ENCODE assay signal across 8 cellular contexts in genomic region chr11:63670738-63671321, GRCh38. TPM values are rescaled to one million over a fixed set of nuclear protein-coding genes. Genes with fewer than 3 reads are reported as not detected.
DNase-seq lines count a peak whose midpoint lies in the region; ATAC-seq and TF ChIP-seq lines count a peak whose summit lies in the region.

No MANE protein-coding gene starts in this region.

- no peak for TF ChIP-seq POLR2A in heart left ventricle (IDR thresholded peaks at IDR 0.05)

- intact Hi-C loops in heart left ventricle (cut with DNase I): loop anchor here in 3 of 10 donors (1.0 to 2.0 kb wide), 3 partner anchors 10 to 68 kb away; partner anchors contain the start of genes RTN3 (in 2 of the 3) and PLAAT3 (in 1 of the 3)

- H3K27me3 ChIP-seq in CD4-positive, CD25-positive, alpha-beta regulatory T cell (ENCODE audit: control insufficient read depth, insufficient read depth, low read length): no peaks in the 10 kb centered on the region
- no peaks in the 10 kb centered on the region for H3K27me3 ChIP-seq in adipocyte (replicated peaks; ENCODE audit: control insufficient read depth, insufficient read depth, low read length)
- H3K27me3 ChIP-seq in heart left ventricle: no peaks in the 10 kb centered on the region
- H3K27me3 ChIP-seq in parathyroid adenoma (ENCODE audit: control insufficient read depth, insufficient read depth, low read length): no peaks in the 10 kb centered on the region

- no peaks in the 10 kb centered on the region for H3K27me3 Mint-ChIP-seq in CD4-positive, CD25-positive, alpha-beta regulatory T cell

- peak overlapping the region; percentile 86 for H3K27ac ChIP-seq in CD4-positive, CD25-positive, alpha-beta regulatory T cell (ENCODE audit: insufficient read depth, low read length, poor library complexity, severe bottlenecking)
- H3K27ac ChIP-seq in heart left ventricle (peak overlapping the region; percentile 90 to 99 (median 98)), parathyroid adenoma (peak overlapping the region; percentile 76)

- no peaks in the 10 kb centered on the region for H3K9me3 Mint-ChIP-seq in CD4-positive, CD25-positive, alpha-beta regulatory T cell

- 0 to 1% (median 1%) methylated on average over 47 to 54 of the region's 54 CpGs for WGBS in heart left ventricle, 4 donors

- peak overlapping the region; percentile 86 for H3K4me3 ChIP-seq in CD4-positive, CD25-positive, alpha-beta regulatory T cell (ENCODE audit: low read depth, low read length)
- H3K4me3 ChIP-seq in adipocyte (ENCODE audit: low read length) (peak overlapping the region; percentile 88), heart left ventricle (peak overlapping the region; percentile 66 to 99 (median 89)), parathyroid adenoma (ENCODE audit: low read depth, low read length) (peak overlapping the region; percentile 63)

- TF ChIP-seq CTCF in heart left ventricle (IDR thresholded peaks at IDR 0.05) (peak in 11 of 12 donors; percentile 15 to 62 (median 41)), parathyroid adenoma (IDR thresholded peaks at IDR 0.05) (peak; percentile 31)

- peak overlapping the region; percentile 97 for H3K9ac ChIP-seq in adipocyte (ENCODE audit: low read length)
- H3K9ac ChIP-seq in parathyroid adenoma: no peak overlapping the region

- peak in 2 of 3 donors; percentile 14 to 16 for DNase-seq in CD4-positive, CD25-positive, alpha-beta regulatory T cell
- DNase-seq in RKO (ENCODE audit: low spot score) (peak; percentile 71), adipocyte (ENCODE audit: low read depth) (peak; percentile 82), heart left ventricle (peak; percentile 53 to 78 (median 65)), SHP77 treated with DMSO at 0.1 percent for 48 hours (lab: John Stamatoyannopoulos, UW) (no peak)

- H3K79me2 ChIP-seq in parathyroid adenoma: peaks cover 13% of the 10 kb centered on the region

- no peaks in the 10 kb centered on the region for H3K9me3 ChIP-seq in CD4-positive, CD25-positive, alpha-beta regulatory T cell (ENCODE audit: control insufficient read depth in 2 of 2, low read length in 2 of 2)
- H3K9me3 ChIP-seq in adipocyte (ENCODE audit: control insufficient read depth, low read length) (no peaks in the 10 kb centered on the region), heart left ventricle (no peaks in the 10 kb centered on the region), parathyroid adenoma (ENCODE audit: control insufficient read depth, low read length) (no peaks in the 10 kb centered on the region)

- H3K36me3 ChIP-seq in CD4-positive, CD25-positive, alpha-beta regulatory T cell (ENCODE audit: control insufficient read depth, insufficient read depth, low read length): no peaks in the 10 kb centered on the region
- H3K36me3 ChIP-seq in adipocyte (ENCODE audit: control insufficient read depth, insufficient read depth, low read length, severe bottlenecking) (no peaks in the 10 kb centered on the region), heart left ventricle (peaks cover 0 to 10% (median 0%) of the 10 kb centered on the region in 9 donors), parathyroid adenoma (ENCODE audit: control insufficient read depth, insufficient read depth, low read length) (no peaks in the 10 kb centered on the region)

- H3K27ac Mint-ChIP-seq in CD4-positive, CD25-positive, alpha-beta regulatory T cell: peak overlapping the region; percentile 38 to 80 (median 67)

- H3K4me2 ChIP-seq in parathyroid adenoma (ENCODE audit: low read length): peak overlapping the region; percentile 72

- H3K36me3 Mint-ChIP-seq in CD4-positive, CD25-positive, alpha-beta regulatory T cell: peaks cover 4% of the 10 kb centered on the region

- H3K4me1 Mint-ChIP-seq in CD4-positive, CD25-positive, alpha-beta regulatory T cell: peaks cover 5 to 48% (median 27%) of the 10 kb centered on the region in 4 donors

- H3K4me1 ChIP-seq in CD4-positive, CD25-positive, alpha-beta regulatory T cell (ENCODE audit: control insufficient read depth, insufficient read depth, low read length, poor library complexity, severe bottlenecking): peaks cover 21% of the 10 kb centered on the region
- H3K4me1 ChIP-seq in adipocyte (ENCODE audit: control insufficient read depth, insufficient read depth, low read length) (peaks cover 74% of the 10 kb centered on the region), heart left ventricle (peaks cover 2 to 54% (median 38%) of the 10 kb centered on the region in 12 donors), parathyroid adenoma (no peaks in the 10 kb centered on the region)

- H3K4me3 Mint-ChIP-seq in CD4-positive, CD25-positive, alpha-beta regulatory T cell: peak overlapping the region; percentile 89 to 96 (median 92)

- peak overlapping the region; percentile 83 for H2AFZ ChIP-seq in parathyroid adenoma

- ATAC-seq in CD4-positive, CD25-positive, alpha-beta regulatory T cell (ENCODE audit: low read depth in 2 of 2): peak in 1 of 2 donors; percentile 7
- ATAC-seq in GM19023 (IDR thresholded peaks at IDR 0.05; ENCODE audit: unreplicated experiment) (peak; percentile 31), HG03354 (IDR thresholded peaks at IDR 0.05; ENCODE audit: poor library complexity, severe bottlenecking, unreplicated experiment) (peak; percentile 29), heart left ventricle (peak in 3 of 4 donors; percentile 53 to 73 (median 73))

RNA-seq across cellular contexts. Expression of gene ATL3, which starts 0.3 kb away (rescaled TPM):
- 33.7 TPM for total RNA-seq in CD4-positive, CD25-positive, alpha-beta regulatory T cell
- 10 to 100 TPM; 23.6 to 26.4 (median 25.0) TPM for polyA plus RNA-seq in CD4-positive, CD25-positive, alpha-beta regulatory T cell
- 10 to 100 TPM; 10.4 to 30.4 (median 13.8) TPM for total RNA-seq in heart left ventricle
- polyA plus RNA-seq in heart left ventricle: 1 to 10 TPM; 4.7 to 7.5 TPM

RNA-seq across cellular contexts. Expression of gene RTN3, which starts 10.5 kb away (rescaled TPM):
- total RNA-seq in CD4-positive, CD25-positive, alpha-beta regulatory T cell: 33.2 TPM
- 10 to 100 TPM; 41.5 to 63.6 (median 48.4) TPM for polyA plus RNA-seq in CD4-positive, CD25-positive, alpha-beta regulatory T cell
- 10 to 100 TPM; 36.2 to 82.9 (median 72.2) TPM for total RNA-seq in heart left ventricle
- polyA plus RNA-seq in heart left ventricle: 10 to 100 TPM; 31.2 to 65.9 TPM

RNA-seq across cellular contexts. Expression of gene PLAAT3, which starts 56.6 kb away (rescaled TPM):
- total RNA-seq in CD4-positive, CD25-positive, alpha-beta regulatory T cell: 5.8 TPM
- 10 to 100 TPM in 1 of 4 donors, 1 to 10 TPM in 3; 3.1 to 19.0 (median 5.8) TPM for polyA plus RNA-seq in CD4-positive, CD25-positive, alpha-beta regulatory T cell
- 100 to 1,000 TPM in 8 of 9 donors, 10 to 100 TPM in 1; 84.7 to 152 (median 126) TPM for total RNA-seq in heart left ventricle
- 100 to 1,000 TPM in 1 of 2 donors, 10 to 100 TPM in 1; 74.9 to 191 TPM for polyA plus RNA-seq in heart left ventricle

Comparison
In these comparisons a context has a peak if more than half of its experiments do, and no peak if none do; other contexts are left out.
1. RNA of gene PLAAT3, which starts 56.6 kb away (total RNA-seq): 84.7 to 152 TPM in heart left ventricle; 5.8 TPM in CD4-positive, CD25-positive, alpha-beta regulatory T cell (single experiment); every median in the first group is over 10 times any median in the second.
2. Peak in every context shown above with its lines, with median percentiles within 50 percentile points of each other: H3K27ac ChIP-seq and H3K4me3 ChIP-seq.